ENCODE assay signal across 8 cellular contexts in genomic region chr2:43169987-43170732, GRCh38. TPM values are rescaled to one million over a fixed set of nuclear protein-coding genes. Genes with fewer than 3 reads are reported as not detected.
DNase-seq lines count a peak whose midpoint lies in the region; ATAC-seq and TF ChIP-seq lines count a peak whose summit lies in the region.

No MANE protein-coding gene starts in this region.

- H3K4me1 Mint-ChIP-seq in IgD-negative memory B cell, result peaks cover 22 to 68% (median 44%) of the 10 kb centered on the region in 3 donors
- peaks cover 81% of the 10 kb centered on the region for H3K4me1 Mint-ChIP-seq in activated CD4-positive, alpha-beta memory T cell treated with anti-CD3 and anti-CD28 coated beads for 36 hours (ENCODE audit: low read depth)

- no peak overlapping the region for H3K4me3 ChIP-seq in AG04449 (ENCODE audit: low read depth, low read length)
- no peak overlapping the region for H3K4me3 ChIP-seq in retinal pigment epithelial cell (ENCODE audit: low read length)

- H3K9me3 Mint-ChIP-seq in IgD-negative memory B cell, result no peaks in the 10 kb centered on the region
- H3K9me3 Mint-ChIP-seq in activated CD4-positive, alpha-beta memory T cell treated with anti-CD3 and anti-CD28 coated beads for 36 hours, result no peaks in the 10 kb centered on the region

- CTCF ChIA-PET in AG04449 (lab: Yijun Ruan, JAX), result interaction anchor here (0.9 to 1.4 kb wide), 3 partner anchors 9 to 59 kb away, joined by 3 read pairs; no protein-coding TSS in a partner anchor
- CTCF ChIA-PET in activated CD4-positive, alpha-beta memory T cell treated with anti-CD3 and anti-CD28 coated beads for 36 hours (lab: Charles Lee), result interaction anchor here (0.6 to 15.7 kb wide), 22 partner anchors 10 to 371 kb away, joined by 3 to 269 read pairs (median 4); partner anchors contain the start of gene ZFP36L2

- intact Hi-C loops in activated CD4-positive, alpha-beta memory T cell treated with anti-CD3 and anti-CD28 coated beads for 36 hours (cut with micrococcal nuclease), result loop anchor here (1.0 kb wide), 1 partner anchor 59 kb away; no protein-coding TSS in a partner anchor

- peak overlapping the region; percentile 41 to 83 (median 78) for H3K4me3 Mint-ChIP-seq in IgD-negative memory B cell
- peak overlapping the region; percentile 56 for H3K4me3 Mint-ChIP-seq in activated CD4-positive, alpha-beta memory T cell treated with anti-CD3 and anti-CD28 coated beads for 36 hours

- no peaks in the 10 kb centered on the region for H3K27me3 Mint-ChIP-seq in IgD-negative memory B cell
- no peaks in the 10 kb centered on the region for H3K27me3 Mint-ChIP-seq in activated CD4-positive, alpha-beta memory T cell treated with anti-CD3 and anti-CD28 coated beads for 36 hours

- TF ChIP-seq CTCF in AG04449 (IDR thresholded peaks at IDR 0.05; ENCODE audit: insufficient read depth, low read length, missing control alignments), result peak; percentile 25
- peak; percentile 51 for TF ChIP-seq CTCF in retinal pigment epithelial cell (conservative IDR thresholded peaks at IDR 0.05; ENCODE audit: low read depth, low read length)

- no peak for TF ChIP-seq POLR2A in erythroblast (IDR thresholded peaks at IDR 0.05; ENCODE audit: low read length)

- POLR2A ChIA-PET in AG04449 (lab: Yijun Ruan, JAX), result no interaction called here
- POLR2A ChIA-PET in activated CD4-positive, alpha-beta memory T cell treated with anti-CD3 and anti-CD28 coated beads for 36 hours (lab: Charles Lee), result interaction anchor here (1.2 to 14.3 kb wide), 4 partner anchors 11 to 360 kb away, joined by 3 to 215 read pairs (median 10); partner anchors contain the start of gene ZFP36L2

- no peak for DNase-seq in AG04449 (ENCODE audit: low read depth, low spot score)
- DNase-seq in activated CD4-positive, alpha-beta memory T cell treated with anti-CD3 and anti-CD28 coated beads for 36 hours, result peak; percentile 88
- peak; percentile 82 to 87 for DNase-seq in erythroblast (lab: John Stamatoyannopoulos, UW)
- DNase-seq in retinal pigment epithelial cell (ENCODE audit: low read depth), result no peak
- no peak for DNase-seq in globus pallidus (ENCODE audit: low spot score)

- peak overlapping the region; percentile 82 to 99 (median 97) for H3K27ac Mint-ChIP-seq in IgD-negative memory B cell
- peak overlapping the region; percentile 85 for H3K27ac Mint-ChIP-seq in activated CD4-positive, alpha-beta memory T cell treated with anti-CD3 and anti-CD28 coated beads for 36 hours

- H3K36me3 Mint-ChIP-seq in IgD-negative memory B cell, result no peaks in the 10 kb centered on the region
- H3K36me3 Mint-ChIP-seq in activated CD4-positive, alpha-beta memory T cell treated with anti-CD3 and anti-CD28 coated beads for 36 hours, result no peaks in the 10 kb centered on the region

- ATAC-seq in GM21360 (IDR thresholded peaks at IDR 0.05; ENCODE audit: unreplicated experiment) (no peak), GM18861 (IDR thresholded peaks at IDR 0.05; ENCODE audit: unreplicated experiment) (no peak)

RNA-seq across cellular contexts. Expression of gene ZFP36L2, which starts 56.2 kb away (rescaled TPM):
- 249 TPM for polyA plus RNA-seq in IgD-negative memory B cell
- 10 to 100 TPM; 78.4 to 79.8 TPM for total RNA-seq in activated CD4-positive, alpha-beta memory T cell treated with anti-CD3 and anti-CD28 coated beads for 36 hours

Comparison
In these comparisons a context has a peak if more than half of its experiments do, and no peak if none do; other contexts are left out.
1. DNase-seq: peak in activated CD4-positive, alpha-beta memory T cell treated with anti-CD3 and anti-CD28 coated beads for 36 hours (single experiment) and erythroblast (2 of 2); none in AG04449 (single experiment), retinal pigment epithelial cell (single experiment) and globus pallidus (single experiment).